Comparison of ENCODE assay signal across 8 cellular contexts in the genomic region with DNA sequence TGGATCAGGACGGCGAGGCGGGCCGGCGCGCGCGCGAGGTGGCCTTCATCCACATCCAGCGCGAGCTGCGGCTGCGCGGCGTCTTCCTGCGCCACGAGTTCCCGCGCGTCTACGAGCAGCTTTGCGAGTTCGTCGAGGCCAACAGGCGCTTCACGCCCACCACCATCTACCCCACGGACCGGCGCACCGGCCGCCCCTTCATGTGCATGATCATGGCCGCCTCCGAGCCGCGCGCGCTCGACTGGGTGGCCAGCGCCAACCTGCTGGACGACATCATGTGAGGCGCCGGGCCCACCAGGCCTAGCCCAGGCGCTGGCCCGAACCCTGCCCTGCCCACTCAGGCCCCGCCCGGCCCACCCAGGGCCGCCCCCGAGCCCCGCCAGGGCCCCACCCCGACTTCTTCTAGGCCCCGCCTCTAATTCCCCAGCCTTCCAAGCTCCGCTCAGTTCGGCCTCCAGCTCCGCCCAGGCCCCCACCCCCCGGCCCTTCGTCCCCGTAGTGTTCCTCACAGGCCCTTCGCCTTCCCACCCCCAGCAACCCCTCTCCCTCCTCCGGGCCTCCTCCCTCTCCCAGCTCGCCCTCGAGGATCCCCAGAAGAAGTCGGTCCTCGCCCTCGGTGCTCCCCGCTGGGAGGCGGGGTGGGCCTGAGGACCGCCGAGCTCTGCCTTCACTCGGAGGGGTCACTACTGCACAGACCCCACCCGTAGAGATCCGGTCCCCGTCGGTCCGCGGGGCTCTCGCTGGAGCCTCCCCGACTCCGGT. TPM values are rescaled to one million over a fixed set of nuclear protein-coding genes. Genes with fewer than 3 reads are reported as not detected.
DNase-seq lines count a peak whose midpoint lies in the region; ATAC-seq and TF ChIP-seq lines count a peak whose summit lies in the region.

No MANE protein-coding gene starts in this region.

- H3K27ac ChIP-seq in 22Rv1 = peak overlapping the region; percentile 99
- H3K27ac ChIP-seq in effector memory CD4-positive, alpha-beta T cell (ENCODE audit: insufficient read depth, low read length, poor library complexity, severe bottlenecking) = no peak overlapping the region

- TF ChIP-seq CTCF in 22Rv1 (IDR thresholded peaks at IDR 0.05) = no peak
- TF ChIP-seq CTCF in GM13976 (IDR thresholded peaks at IDR 0.05; ENCODE audit: borderline replicate concordance, control extremely low read depth, extremely low read depth, insufficient read depth, missing control alignments) = no peak

- no peak for ATAC-seq in sciatic nerve

- in situ Hi-C loops in GM13976 (cut with MboI; ENCODE audit: low sequenced_read_pairs, unreplicated experiment) = no loop called here
- in situ Hi-C loops in SK-MEL-5 (cut with HindIII; ENCODE audit: low pct_unique_long_range_greater_than_20kb, low sequenced_read_pairs) = no loop called here

- H3K9me3 ChIP-seq in effector memory CD4-positive, alpha-beta T cell (ENCODE audit: control insufficient read depth, low read length) = no peaks in the 10 kb centered on the region
- no peaks in the 10 kb centered on the region for H3K9me3 ChIP-seq in mononuclear cell (ENCODE audit: low read depth, low read length)

- H3K4me3 ChIP-seq in effector memory CD4-positive, alpha-beta T cell (ENCODE audit: insufficient read depth, low read depth, low read length, poor library complexity, severe bottlenecking) = peak overlapping the region; percentile 71
- H3K4me3 ChIP-seq in mononuclear cell (ENCODE audit: low read length) = peak overlapping the region; percentile 41

- H3K4me1 ChIP-seq in effector memory CD4-positive, alpha-beta T cell (ENCODE audit: control insufficient read depth, insufficient read depth, low read length, poor library complexity, severe bottlenecking) = peaks cover 45% of the 10 kb centered on the region
- H3K4me1 ChIP-seq in mononuclear cell (ENCODE audit: insufficient read depth, low read length) = peaks cover 49% of the 10 kb centered on the region

- peak; percentile 64 for DNase-seq in GM13976 (ENCODE audit: low spot score)
- DNase-seq in SK-MEL-5 (ENCODE audit: low read depth, low spot score) = peak; percentile 50
- no peak for DNase-seq in effector memory CD4-positive, alpha-beta T cell
- no peak for DNase-seq in amniotic stem cell (lab: John Stamatoyannopoulos, UW)
- no peak for DNase-seq in sciatic nerve (ENCODE audit: low spot score)
- DNase-seq in NCI-H1417 (lab: John Stamatoyannopoulos, UW) = no peak

- intact Hi-C loops in sciatic nerve (cut with DNase I) = loop anchor here (10.0 kb wide), 1 partner anchor 178 kb away; the partner anchor contains the start of gene ABCA2

- H3K36me3 ChIP-seq in effector memory CD4-positive, alpha-beta T cell (ENCODE audit: control insufficient read depth, insufficient read depth, low read length) = no peaks in the 10 kb centered on the region

- peaks cover 32% of the 10 kb centered on the region for H3K27me3 ChIP-seq in effector memory CD4-positive, alpha-beta T cell (replicated peaks; ENCODE audit: control insufficient read depth, insufficient read depth, low read length, poor library complexity, severe bottlenecking)
- H3K27me3 ChIP-seq in mononuclear cell (ENCODE audit: insufficient read depth, low read length) = peaks cover 22% of the 10 kb centered on the region

RNA-seq across cellular contexts. Expression of gene PHPT1, which starts 2.0 kb away (rescaled TPM):
- total RNA-seq in SK-MEL-5 (2014; rRNA removed; shearing (Covaris generic)) = 101 TPM in 2 replicates
- 112 and 147 TPM in 2 replicates for polyA plus RNA-seq in SK-MEL-5 (2015; cell fraction: cytosol; rRNA removed)
- polyA plus RNA-seq in SK-MEL-5 (2015; cell fraction: nucleus; rRNA removed) = 221 and 234 TPM in 2 replicates
- total RNA-seq in mononuclear cell (14.0 TPM), sciatic nerve (76.4 TPM)

RNA-seq across cellular contexts. Expression of gene MAMDC4, which starts 4.9 kb away (rescaled TPM):
- 0.80 and 1.3 TPM in 2 replicates for total RNA-seq in SK-MEL-5 (2014; rRNA removed; shearing (Covaris generic))
- polyA plus RNA-seq in SK-MEL-5 (2015; cell fraction: cytosol; rRNA removed) = 1.3 and 1.8 TPM in 2 replicates
- polyA plus RNA-seq in SK-MEL-5 (2015; cell fraction: nucleus; rRNA removed) = 49.3 and 54.7 TPM in 2 replicates
- total RNA-seq in mononuclear cell (0.52 TPM), sciatic nerve (3.0 TPM)

RNA-seq across cellular contexts. Expression of gene AJM1, which starts 5.0 kb away (rescaled TPM):
- 1.2 and 1.4 TPM in 2 replicates for total RNA-seq in SK-MEL-5 (2014; rRNA removed; shearing (Covaris generic))
- 4.7 and 4.8 TPM in 2 replicates for polyA plus RNA-seq in SK-MEL-5 (2015; cell fraction: cytosol; rRNA removed)
- 30.7 and 40.6 TPM in 2 replicates for polyA plus RNA-seq in SK-MEL-5 (2015; cell fraction: nucleus; rRNA removed)
- total RNA-seq in mononuclear cell (0.73 TPM), sciatic nerve (3.1 TPM)

RNA-seq across cellular contexts. Expression of gene EDF1, which starts 18.9 kb away (rescaled TPM):
- total RNA-seq in SK-MEL-5 (2014; rRNA removed; shearing (Covaris generic)) = 356 and 392 TPM in 2 replicates
- 287 and 416 TPM in 2 replicates for polyA plus RNA-seq in SK-MEL-5 (2015; cell fraction: cytosol; rRNA removed)
- 108 and 162 TPM in 2 replicates for polyA plus RNA-seq in SK-MEL-5 (2015; cell fraction: nucleus; rRNA removed)
- total RNA-seq in mononuclear cell (162 TPM), sciatic nerve (201 TPM)

RNA-seq across cellular contexts. Expression of gene TRAF2, which starts 39.1 kb away (rescaled TPM):
- 13.5 and 16.4 TPM in 2 replicates for total RNA-seq in SK-MEL-5 (2014; rRNA removed; shearing (Covaris generic))
- 29.8 and 36.4 TPM in 2 replicates for polyA plus RNA-seq in SK-MEL-5 (2015; cell fraction: cytosol; rRNA removed)
- polyA plus RNA-seq in SK-MEL-5 (2015; cell fraction: nucleus; rRNA removed) = 43.3 and 44.2 TPM in 2 replicates
- total RNA-seq in mononuclear cell = 6.4 TPM
- 17.0 TPM for total RNA-seq in sciatic nerve

Comparison
In these comparisons a context has a peak if more than half of its experiments do, and no peak if none do; other contexts are left out.
1. DNase-seq: peak in GM13976 (single experiment) and SK-MEL-5 (single experiment); none in effector memory CD4-positive, alpha-beta T cell (0 of 3), amniotic stem cell (single experiment), sciatic nerve (single experiment) and NCI-H1417 (0 of 3).